ENCODE assay signal across 21 cellular contexts in the genomic region with DNA sequence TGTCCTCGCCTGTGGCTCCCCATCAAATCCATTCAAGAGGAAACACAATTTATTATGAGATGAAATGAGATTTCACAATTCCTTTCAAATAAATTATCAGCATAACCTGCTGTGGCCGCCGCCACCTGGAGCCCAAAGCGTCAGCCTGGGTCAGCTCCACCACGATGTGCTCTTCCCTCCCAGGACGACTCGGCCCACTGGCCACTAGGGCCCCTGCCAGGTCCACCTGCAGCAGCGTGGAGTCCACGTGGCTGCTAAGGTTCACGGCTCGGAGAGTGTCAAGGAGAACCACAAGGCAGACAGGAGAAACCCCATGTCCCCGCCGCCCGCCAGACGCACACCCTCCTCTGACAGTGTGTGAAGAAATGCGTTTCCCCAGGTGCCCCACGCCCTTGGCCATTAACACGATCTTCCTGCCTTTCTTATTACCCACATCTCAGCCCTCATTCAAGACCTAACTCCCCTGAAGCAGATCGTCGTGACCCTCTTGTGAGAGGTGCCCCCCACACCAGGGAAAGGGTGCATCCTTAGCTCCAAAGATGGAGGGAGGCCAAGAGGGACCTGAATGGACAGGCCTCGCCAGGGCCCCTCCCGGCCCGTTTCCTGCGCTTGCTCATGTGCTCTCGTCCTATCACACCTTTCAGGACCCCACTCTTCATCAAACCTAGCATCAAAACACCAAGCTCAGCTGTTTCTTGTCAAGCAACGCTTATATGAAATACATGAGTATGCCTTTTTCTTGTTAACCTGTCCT.
DNase-seq lines count a peak whose midpoint lies in the region; ATAC-seq, FAIRE-seq and TF ChIP-seq lines count a peak whose summit lies in the region.
"Had no signal": no experiment of that assay in that cellular context is flagged by ENCODE, and none has a peak within 500 bp of the region (broad histone marks: within the 10 kb centered on the region; RNA-seq: fewer than 3 reads in every experiment).

No MANE protein-coding gene starts in this region.

- no peaks in the 10 kb centered on the region for H3K9me3 Mint-ChIP-seq in activated CD4-positive, alpha-beta T cell treated with anti-CD3 and anti-CD28 coated beads, Interleukin-2, amount 10 ng/mL, durations not matched to agents 24 days and 14 days
- no peaks in the 10 kb centered on the region for H3K9me3 Mint-ChIP-seq in activated T-helper 17 cell treated with anti-CD3 and anti-CD28 coated beads, Interleukin-2, amount 50 U/mL, for 72 hours

- TF ChIP-seq CTCF in bronchial epithelial cell (IDR thresholded peaks at IDR 0.05; ENCODE audit: insufficient read depth, low read length, severe bottlenecking), result no peak

- no peak overlapping the region for H3K27ac Mint-ChIP-seq in activated CD4-positive, alpha-beta T cell treated with anti-CD3 and anti-CD28 coated beads, Interleukin-2, amount 10 ng/mL, durations not matched to agents 24 days and 14 days
- H3K27ac Mint-ChIP-seq in activated T-helper 17 cell treated with anti-CD3 and anti-CD28 coated beads, Interleukin-2, amount 50 U/mL, for 72 hours, result no peak overlapping the region

- no peaks in the 10 kb centered on the region for H3K36me3 ChIP-seq in bronchial epithelial cell (ENCODE audit: control insufficient read depth, insufficient read depth, low read length)
- H3K36me3 ChIP-seq: MG63 had no signal

- H3K4me1 Mint-ChIP-seq in activated CD4-positive, alpha-beta T cell treated with anti-CD3 and anti-CD28 coated beads, Interleukin-2, amount 10 ng/mL, durations not matched to agents 24 days and 14 days, result no peaks in the 10 kb centered on the region
- H3K4me1 Mint-ChIP-seq in activated T-helper 17 cell treated with anti-CD3 and anti-CD28 coated beads, Interleukin-2, amount 50 U/mL, for 72 hours, result no peaks in the 10 kb centered on the region
- H3K4me1 Mint-ChIP-seq: CD8-positive, alpha-beta memory T cell had no signal

- H3K27me3 ChIP-seq in bronchial epithelial cell (ENCODE audit: control insufficient read depth, insufficient read depth, low read length), result no peaks in the 10 kb centered on the region
- H3K27me3 ChIP-seq: MG63 had no signal

- no peak overlapping the region for H3K4me3 Mint-ChIP-seq in activated CD4-positive, alpha-beta T cell treated with anti-CD3 and anti-CD28 coated beads, Interleukin-2, amount 10 ng/mL, durations not matched to agents 24 days and 14 days
- no peak overlapping the region for H3K4me3 Mint-ChIP-seq in activated T-helper 17 cell treated with anti-CD3 and anti-CD28 coated beads, Interleukin-2, amount 50 U/mL, for 72 hours
- H3K4me3 Mint-ChIP-seq: CD8-positive, alpha-beta memory T cell had no signal

- H3K4me3 ChIP-seq in bronchial epithelial cell (ENCODE audit: low read depth, low read length), result no peak overlapping the region
- H3K4me3 ChIP-seq: K562, MG63, SK-N-MC had no signal

- ATAC-seq in HG02678 (IDR thresholded peaks at IDR 0.05; ENCODE audit: unreplicated experiment), result no peak
- no peak for ATAC-seq in activated T-helper 17 cell treated with anti-CD3 and anti-CD28 coated beads, Interleukin-2, amount 50 U/mL, for 72 hours (replicated peaks)
- ATAC-seq: PC-3 had no signal

- DNase-seq in activated CD4-positive, alpha-beta T cell treated with anti-CD3 and anti-CD28 coated beads, Interleukin-2, amount 10 ng/mL, durations not matched to agents 24 days and 14 days, result peak; percentile 24
- no peak for DNase-seq in activated CD4-positive, alpha-beta T cell treated with anti-CD3 and anti-CD28 coated beads, Interleukin-2, amount 50 U/mL, for 48 hours
- DNase-seq in bronchial epithelial cell (ENCODE audit: low read depth) (no peak), mesenteric fat pad (ENCODE audit: low spot score) (peak; percentile 82), SK-N-DZ (ENCODE audit: low spot score) (no peak), NCI-H524 (lab: John Stamatoyannopoulos, UW) (no peak)
- DNase-seq: AML-193; Calu3; CD8-positive, alpha-beta memory T cell; MG63; NCI-H1694 treated with DMSO at 0.1 percent for 48 hours; NCI-H2081 treated with DMSO at 0.1 percent for 48 hours had no signal

- H3K27me3 Mint-ChIP-seq in activated CD4-positive, alpha-beta T cell treated with anti-CD3 and anti-CD28 coated beads, Interleukin-2, amount 10 ng/mL, durations not matched to agents 24 days and 14 days, result no peaks in the 10 kb centered on the region
- peaks cover 4% of the 10 kb centered on the region for H3K27me3 Mint-ChIP-seq in activated T-helper 17 cell treated with anti-CD3 and anti-CD28 coated beads, Interleukin-2, amount 50 U/mL, for 72 hours

- no peaks in the 10 kb centered on the region for H3K36me3 Mint-ChIP-seq in activated CD4-positive, alpha-beta T cell treated with anti-CD3 and anti-CD28 coated beads, Interleukin-2, amount 10 ng/mL, durations not matched to agents 24 days and 14 days (ENCODE audit: low read depth)
- no peaks in the 10 kb centered on the region for H3K36me3 Mint-ChIP-seq in activated T-helper 17 cell treated with anti-CD3 and anti-CD28 coated beads, Interleukin-2, amount 50 U/mL, for 72 hours (ENCODE audit: low read depth)
- H3K36me3 Mint-ChIP-seq: CD8-positive, alpha-beta memory T cell had no signal

- intact Hi-C loops in activated CD4-positive, alpha-beta T cell treated with anti-CD3 and anti-CD28 coated beads, Interleukin-2, amount 10 ng/mL, durations not matched to agents 24 days and 14 days (cut with micrococcal nuclease), result no loop called here

- FAIRE-seq in bronchial epithelial cell (lab: Jason Lieb, UNC), result peak; percentile 43
- FAIRE-seq: G401.6, GM12892, GM19239, H1, K562 had no signal

Comparison
In these comparisons a context has a peak if more than half of its experiments do, and no peak if none do; other contexts are left out.
1. DNase-seq: peak in activated CD4-positive, alpha-beta T cell treated with anti-CD3 and anti-CD28 coated beads, Interleukin-2, amount 10 ng/mL, durations not matched to agents 24 days and 14 days (single experiment) and mesenteric fat pad (single experiment); none in activated CD4-positive, alpha-beta T cell treated with anti-CD3 and anti-CD28 coated beads, Interleukin-2, amount 50 U/mL, for 48 hours (0 of 2), bronchial epithelial cell (single experiment), SK-N-DZ (single experiment) and NCI-H524 (0 of 2).